In the genomic region with DNA sequence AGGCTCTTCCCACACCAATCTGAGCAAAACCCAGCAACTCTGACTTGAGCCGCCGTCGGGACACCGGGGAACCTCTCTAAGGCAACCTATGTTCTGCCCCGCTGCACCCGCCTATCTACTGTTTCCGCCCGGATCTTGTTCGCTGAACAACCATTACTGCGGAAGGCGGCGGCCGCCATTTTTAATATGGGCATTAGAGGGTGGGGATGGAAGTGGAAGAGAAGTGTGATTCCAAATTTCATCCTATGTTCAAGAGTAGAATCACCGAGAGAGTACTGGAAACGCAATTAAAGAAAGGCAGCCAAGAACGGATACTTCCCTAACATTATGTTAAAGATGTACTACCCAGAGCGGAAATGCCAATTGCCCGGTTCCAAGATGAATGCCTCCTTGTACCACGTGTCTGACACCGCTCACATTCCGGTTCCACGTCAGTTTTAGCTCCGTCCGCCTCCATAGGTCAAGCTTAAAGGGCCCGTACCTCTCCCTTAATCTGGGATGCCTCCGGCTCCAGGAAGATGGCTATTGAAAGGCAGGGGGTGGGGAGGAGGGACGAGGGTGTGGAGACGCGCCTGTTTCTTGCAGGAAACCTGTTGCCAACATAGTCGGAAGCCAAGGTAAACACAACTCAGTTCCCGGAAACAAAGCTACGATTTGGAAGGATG, we compare ENCODE assay signal across 8 cellular contexts. TPM values are rescaled to one million over a fixed set of nuclear protein-coding genes. Genes with fewer than 3 reads are reported as not detected.
A peak's percentile ranks its signal among the peaks of the same experiment; 100 is the strongest.
DNase-seq lines count a peak whose midpoint lies in the region; ATAC-seq and TF ChIP-seq lines count a peak whose summit lies in the region.

A gene (minus strand): TSS at position 95 of the 665 bp plus-strand sequence. CDS start 198 bp downstream, outside the sequence.

- H3K27ac ChIP-seq in right atrium auricular region (peak within 1 kb of the TSS; percentile 87 to 93), prostate gland (peak within 1 kb of the TSS; percentile 87 to 91), urinary bladder (ENCODE audit: low read depth) (peak within 1 kb of the TSS; percentile 87)

- no peak for TF ChIP-seq CTCF in GM13976 (IDR thresholded peaks at IDR 0.05; ENCODE audit: borderline replicate concordance, control extremely low read depth, extremely low read depth, insufficient read depth, missing control alignments)
- TF ChIP-seq CTCF in right atrium auricular region (IDR thresholded peaks at IDR 0.05): no peak
- TF ChIP-seq CTCF in prostate gland (IDR thresholded peaks at IDR 0.05): no peak

- H3K4me3 ChIP-seq in right atrium auricular region (peak within 1 kb of the TSS; percentile 75 to 88), prostate gland (peak within 1 kb of the TSS; percentile 54 to 72), urinary bladder (ENCODE audit: low read depth, low read length) (peak within 1 kb of the TSS; percentile 76)

- in situ Hi-C loops in GM13976 (cut with MboI; ENCODE audit: low sequenced_read_pairs, unreplicated experiment): no loop called here

- under 1% methylated on average over 32 of the region's 32 CpGs for WGBS in prostate gland
- WGBS in urinary bladder: under 1% methylated on average over 32 of the region's 32 CpGs

- H3K9me3 ChIP-seq in right atrium auricular region (no peaks in the 10 kb centered on the region), prostate gland (no peaks in the 10 kb centered on the region)

- H3K36me3 ChIP-seq in right atrium auricular region (peaks cover 12% of the 10 kb centered on the region), prostate gland (peaks cover 0 to 7% of the 10 kb centered on the region in 2 donors), urinary bladder (ENCODE audit: insufficient read depth) (no peaks in the 10 kb centered on the region)

- H3K27me3 ChIP-seq in right atrium auricular region: no peaks in the 10 kb centered on the region
- H3K27me3 ChIP-seq in prostate gland (replicated peaks; ENCODE audit: insufficient read depth): no peaks in the 10 kb centered on the region

- DNase-seq in GM13976 (ENCODE audit: low spot score) (peak; percentile 80), NCI-H1694 treated with DMSO at 0.1 percent for 48 hours (lab: John Stamatoyannopoulos, UW) (peak; percentile 84), T-helper 2 cell (peak; percentile 63 to 94 (median 78)), anterior cingulate cortex (lab: John Stamatoyannopoulos, UW) (peak; percentile 44 to 95 (median 86)), right atrium auricular region (ENCODE audit: low spot score) (peak; percentile 97), prostate gland (ENCODE audit: low spot score) (peak; percentile 93)

- ATAC-seq in HG02885 (IDR thresholded peaks at IDR 0.05; ENCODE audit: poor library complexity, unreplicated experiment): peak; percentile 83

- peaks cover 0 to 39% of the 10 kb centered on the region in 2 donors for H3K4me1 ChIP-seq in right atrium auricular region
- H3K4me1 ChIP-seq in prostate gland (replicated peaks): no peaks in the 10 kb centered on the region
- H3K4me1 ChIP-seq in urinary bladder (ENCODE audit: insufficient read depth): no peaks in the 10 kb centered on the region

- TF ChIP-seq POLR2A in prostate gland (IDR thresholded peaks at IDR 0.05): peak; percentile 26

- intact Hi-C loops in prostate gland (cut with DNase I): loop anchor here (5.0 kb wide), 1 partner anchor 220 kb away; no protein-coding TSS in a partner anchor

RNA-seq across cellular contexts. Expression of the gene that starts here (rescaled TPM):
- total RNA-seq in right atrium auricular region (10 to 100 TPM; 15.8 to 18.6 TPM), prostate gland (10 to 100 TPM; 39.6 to 49.6 TPM), urinary bladder (12.1 TPM)
- 29.1 TPM for polyA plus RNA-seq in urinary bladder

Comparison
In these comparisons a context has a peak if more than half of its experiments do, and no peak if none do; other contexts are left out.
1. Peak in every context shown above with its lines: DNase-seq, ATAC-seq, H3K4me3 ChIP-seq and H3K27ac ChIP-seq.